ENCODE assay signal across 18 cellular contexts in the genomic region with DNA sequence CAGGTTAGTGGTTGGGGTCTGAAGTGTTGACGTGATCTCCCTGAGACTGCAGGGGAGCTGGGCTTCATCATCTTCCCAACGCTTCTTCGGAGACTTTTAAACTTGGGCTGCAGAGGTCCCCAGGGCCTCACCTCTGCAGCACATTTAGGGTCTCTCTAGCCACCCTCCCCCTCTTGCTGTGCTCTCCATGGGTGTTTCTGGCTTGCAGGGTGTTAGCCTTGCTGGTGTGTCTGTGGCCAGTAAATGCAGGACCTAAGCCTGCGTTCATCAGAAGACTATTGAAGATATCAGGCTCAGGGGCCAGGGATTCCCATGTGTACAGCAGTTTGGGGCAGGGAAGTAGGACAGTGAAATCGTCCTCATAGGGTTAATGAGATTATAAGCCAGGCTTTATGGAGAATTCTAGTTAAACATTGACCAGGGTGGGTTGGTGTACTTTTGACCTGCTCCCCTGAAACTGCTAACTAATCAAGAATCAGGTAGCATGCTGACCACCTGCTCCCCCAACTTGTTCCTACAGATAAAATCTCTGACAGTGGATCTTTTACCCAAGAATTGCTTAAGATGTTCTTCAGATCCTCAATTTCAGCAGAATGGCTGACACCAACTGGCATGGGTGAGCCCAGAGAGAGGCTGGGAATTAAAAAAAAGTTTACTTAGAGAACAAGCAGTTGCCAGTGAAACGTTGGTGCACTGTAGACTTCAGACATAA. TPM values are rescaled to one million over a fixed set of nuclear protein-coding genes. Genes with fewer than 3 reads are reported as not detected.
DNase-seq lines count a peak whose midpoint lies in the region; ATAC-seq and TF ChIP-seq lines count a peak whose summit lies in the region.
"Had no signal": no experiment of that assay in that cellular context is flagged by ENCODE, and none has a peak within 500 bp of the region (broad histone marks: within the 10 kb centered on the region; RNA-seq: fewer than 3 reads in every experiment).

No MANE protein-coding gene starts in this region.

- H3K27ac Mint-ChIP-seq in progenitor cell of endocrine pancreas: peak overlapping the region; percentile 35
- H3K27ac Mint-ChIP-seq: H9 had no signal

- H3K4me1 ChIP-seq in right cardiac atrium (ENCODE audit: control insufficient read depth, insufficient read depth, low read length): peaks cover 5% of the 10 kb centered on the region
- peaks cover 0 to 20% (median 14%) of the 10 kb centered on the region in 4 donors for H3K4me1 ChIP-seq in stomach

- H3K4me3 Mint-ChIP-seq in progenitor cell of endocrine pancreas (ENCODE audit: low read depth): peak overlapping the region; percentile 22
- H3K4me3 Mint-ChIP-seq: CD14-positive monocyte, H9 had no signal

- peaks cover 22% of the 10 kb centered on the region for H3K4me1 Mint-ChIP-seq in progenitor cell of endocrine pancreas (ENCODE audit: low read depth)
- H3K4me1 Mint-ChIP-seq: H9 had no signal

- DNase-seq in CD1c-positive myeloid dendritic cell (ENCODE audit: extremely low spot score): peak; percentile 38
- peak; percentile 25 for DNase-seq in NB4 (ENCODE audit: low read depth)
- DNase-seq in left colon: no peak
- no peak for DNase-seq in progenitor cell of endocrine pancreas (ENCODE audit: low spot score, unreplicated experiment)
- no peak for DNase-seq in activated CD4-positive, alpha-beta T cell treated with anti-CD3 and anti-CD28 coated beads, Interleukin-2, amount 50 U/mL, for 1 hour
- no peak for DNase-seq in right cardiac atrium
- no peak for DNase-seq in GDM1 (lab: John Stamatoyannopoulos, UW)
- no peak for DNase-seq in stomach
- DNase-seq: DMS53, H9, NCI-H1092, NCI-H1694, NCI-H774 had no signal

- ATAC-seq in left colon (peak; percentile 73), right cardiac atrium (no peak)
- ATAC-seq: GM12878, Right ventricle myocardium inferior had no signal

- TF ChIP-seq CTCF in NB4 (IDR thresholded peaks at IDR 0.05; ENCODE audit: low read depth, low read length) (no peak), progenitor cell of endocrine pancreas (IDR thresholded peaks at IDR 0.05; ENCODE audit: unreplicated experiment) (no peak), stomach (IDR thresholded peaks at IDR 0.05) (no peak)

- H3K9me3 Mint-ChIP-seq in progenitor cell of endocrine pancreas (ENCODE audit: low read depth): peaks cover 6% of the 10 kb centered on the region

- 72% methylated on average over 6 of the region's 6 CpGs for WGBS in right cardiac atrium
- 63 to 69% (median 64%) methylated on average over 6 of the region's 6 CpGs for WGBS in stomach, 5 donors

- H3K9me3 ChIP-seq in right cardiac atrium (ENCODE audit: control insufficient read depth, low read length) (no peaks in the 10 kb centered on the region), stomach (peaks cover 0 to 11% (median 4%) of the 10 kb centered on the region in 4 donors)

- intact Hi-C loops in left colon (cut with DNase I, micrococcal nuclease): no loop called here
- intact Hi-C loops in right cardiac atrium (cut with DNase I): no loop called here
- intact Hi-C loops in stomach (cut with DNase I; ENCODE audit: low total_unique reads): no loop called here

- no peak for TF ChIP-seq EP300 in stomach (IDR thresholded peaks at IDR 0.05)

- H3K4me3 ChIP-seq in NB4 (ENCODE audit: low read depth, low read length) (no peak overlapping the region), right cardiac atrium (ENCODE audit: low read length) (no peak overlapping the region), stomach (no peak overlapping the region)
- H3K4me3 ChIP-seq: GM12878, SK-N-MC had no signal

- H3K36me3 ChIP-seq in stomach: no peaks in the 10 kb centered on the region

- TF ChIP-seq POLR2A in NB4 (IDR thresholded peaks at IDR 0.05; ENCODE audit: extremely low read depth, insufficient read length): no peak
- TF ChIP-seq POLR2A in stomach (IDR thresholded peaks at IDR 0.05): no peak

- no peaks in the 10 kb centered on the region for H3K36me3 Mint-ChIP-seq in progenitor cell of endocrine pancreas (ENCODE audit: insufficient read depth)

- H3K27me3 ChIP-seq in right cardiac atrium (ENCODE audit: control insufficient read depth, insufficient read depth) (no peaks in the 10 kb centered on the region), stomach (no peaks in the 10 kb centered on the region)

- peaks cover 3% of the 10 kb centered on the region for H3K27me3 Mint-ChIP-seq in progenitor cell of endocrine pancreas

- no peak overlapping the region for H3K27ac ChIP-seq in right cardiac atrium (ENCODE audit: low read length)
- no peak overlapping the region for H3K27ac ChIP-seq in stomach
- H3K27ac ChIP-seq: SK-N-MC had no signal

RNA-seq across cellular contexts. Expression of a gene that starts 3.8 kb away (rescaled TPM):
- total RNA-seq in left colon (1 to 10 TPM; 2.0 to 3.5 TPM), progenitor cell of endocrine pancreas (not detected in 2 replicates), right cardiac atrium (10 to 100 TPM in 3 of 4 donors, 1 to 10 TPM in 1; 9.2 to 19.7 (median 18.5) TPM), stomach (1 to 10 TPM in 2 of 5 donors, not detected in 3; 1.8 to 4.1 TPM)
- polyA plus RNA-seq in right cardiac atrium (10.7 TPM), stomach (1 to 10 TPM in 1 of 3 donors, under 1 TPM in 2; 0.40 to 1.2 (median 0.44) TPM)
- total RNA-seq: H9 had no signal

RNA-seq across cellular contexts. Expression of a gene that starts 57.2 kb away (rescaled TPM):
- not detected for total RNA-seq in left colon
- not detected in 2 replicates for total RNA-seq in progenitor cell of endocrine pancreas
- total RNA-seq in right cardiac atrium: under 1 TPM in 1 of 4 donors, not detected in 3; 0.20 TPM
- polyA plus RNA-seq in right cardiac atrium: not detected
- total RNA-seq in stomach: under 1 TPM in 1 of 5 donors, not detected in 4; 0.92 TPM
- under 1 TPM in 2 of 3 donors, not detected in 1; 0.30 to 0.31 TPM for polyA plus RNA-seq in stomach
- total RNA-seq: A172, GM12878, H9 had no signal
- polyA plus RNA-seq: GM12878 had no signal

Comparison
In these comparisons a context has a peak if more than half of its experiments do, and no peak if none do; other contexts are left out.
1. DNase-seq: peak in CD1c-positive myeloid dendritic cell (single experiment) and NB4 (single experiment); none in left colon (0 of 2), progenitor cell of endocrine pancreas (single experiment), activated CD4-positive, alpha-beta T cell treated with anti-CD3 and anti-CD28 coated beads, Interleukin-2, amount 50 U/mL, for 1 hour (single experiment), right cardiac atrium (0 of 3), GDM1 (single experiment) and stomach (single experiment).